ENCODE assay signal across 28 cellular contexts in the genomic region with DNA sequence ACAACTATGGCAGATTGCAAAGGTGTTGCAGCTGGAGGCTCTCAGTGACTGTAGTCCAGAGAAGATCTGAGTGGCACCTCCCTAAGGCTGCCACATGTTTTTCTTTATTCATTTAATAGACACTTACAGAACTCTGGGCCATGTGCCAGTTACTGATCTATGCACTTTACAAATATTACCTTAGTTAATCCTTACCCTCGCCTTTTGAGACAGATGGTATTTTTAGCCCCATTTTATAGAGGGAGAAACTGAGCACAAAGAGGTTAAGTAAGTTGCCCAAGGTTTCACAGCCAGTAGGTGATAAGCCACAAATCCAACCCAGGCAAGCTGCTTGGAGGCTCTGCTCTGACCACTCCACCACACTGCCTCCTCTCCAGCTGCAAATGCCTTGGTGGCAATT. TPM values are rescaled to one million over a fixed set of nuclear protein-coding genes. Genes with fewer than 3 reads are reported as not detected.
"Had no signal": no experiment of that assay in that cellular context is flagged by ENCODE, and none has a peak within 500 bp of the region (broad histone marks: within the 10 kb centered on the region; RNA-seq: fewer than 3 reads in every experiment).

No MANE protein-coding gene starts in this region.

- H2AFZ ChIP-seq: hepatocyte, neural progenitor cell had no signal

- H3K4me1 Mint-ChIP-seq: neural progenitor cell; stimulated activated naive B cell treated with anti-CD40 and anti-IgM and Interleukin-4, amounts not matched to agents 10 μg/mL and 1 μg/mL and 100 μg/mL, for 72 hours had no signal

- H3K79me2 ChIP-seq: hepatocyte had no signal

- H3K36me3 ChIP-seq: neural progenitor cell, ovary, right atrium auricular region, sigmoid colon, stomach, thoracic aorta, transverse colon had no signal

- H3K9ac ChIP-seq: neural progenitor cell had no signal

- ATAC-seq: left colon; left ventricle myocardium superior; natural killer cell treated with Interleukin-12 subunit alpha and Interleukin-12 subunit beta and Interleukin-15 and Interleukin-18, amount 100 ng/mL, for 72 hours; stimulated activated naive B cell treated with anti-CD40 and anti-IgM and Interleukin-4, amounts not matched to agents 10 μg/mL and 1 μg/mL and 100 μg/mL, for 72 hours had no signal

- H3K9me3 Mint-ChIP-seq: natural killer cell treated with Interleukin-12 subunit alpha and Interleukin-12 subunit beta and Interleukin-15 and Interleukin-18, amount 100 ng/mL, for 72 hours; neural progenitor cell; stimulated activated naive B cell treated with anti-CD40 and anti-IgM and Interleukin-4, amounts not matched to agents 10 μg/mL and 1 μg/mL and 100 μg/mL, for 72 hours had no signal

- H3K27ac Mint-ChIP-seq: natural killer cell treated with Interleukin-12 subunit alpha and Interleukin-12 subunit beta and Interleukin-15 and Interleukin-18, amount 100 ng/mL, for 72 hours; neural progenitor cell; stimulated activated naive B cell treated with anti-CD40 and anti-IgM and Interleukin-4, amounts not matched to agents 10 μg/mL and 1 μg/mL and 100 μg/mL, for 72 hours had no signal

- H3K36me3 Mint-ChIP-seq: natural killer cell treated with Interleukin-12 subunit alpha and Interleukin-12 subunit beta and Interleukin-15 and Interleukin-18, amount 100 ng/mL, for 72 hours; neural progenitor cell; stimulated activated naive B cell treated with anti-CD40 and anti-IgM and Interleukin-4, amounts not matched to agents 10 μg/mL and 1 μg/mL and 100 μg/mL, for 72 hours had no signal

- H3K4me3 ChIP-seq: hepatocyte, lung, neural progenitor cell, ovary, right atrium auricular region, sigmoid colon, skin epidermis, stomach, thoracic aorta, transverse colon had no signal

- H3K9me3 ChIP-seq: ovary, right atrium auricular region, sigmoid colon, stomach, thoracic aorta, transverse colon had no signal

- H3K27ac ChIP-seq: hepatocyte, neural progenitor cell, ovary, right atrium auricular region, sigmoid colon, skin epidermis, stomach, thoracic aorta, transverse colon had no signal

- H3K4me2 ChIP-seq: hepatocyte, neural progenitor cell had no signal

- DNase-seq: effector CD4-positive, alpha-beta T cell; foreskin melanocyte; head of caudate nucleus; left colon; left ventricle myocardium superior; mesenchymal stem cell; midbrain; nucleus accumbens; ovary; sigmoid colon; stimulated activated CD4-positive, alpha-beta T cell treated with anti-CD3 and anti-CD28 coated beads, Interleukin-2, amount 100 ng/mL, for 24 hours; stimulated activated CD4-positive, alpha-beta T cell treated with anti-CD3 and anti-CD28 coated beads, Interleukin-4, amount 100 ng/mL, for 4 hours; stimulated activated naive B cell treated with anti-CD40 and anti-IgM and Interleukin-4, amounts not matched to agents 10 μg/mL and 1 μg/mL and 100 μg/mL, for 72 hours; stomach; substantia nigra; transverse colon had no signal

- H3K27me3 ChIP-seq: ovary, right atrium auricular region had no signal

- H3K4me3 Mint-ChIP-seq: natural killer cell treated with Interleukin-12 subunit alpha and Interleukin-12 subunit beta and Interleukin-15 and Interleukin-18, amount 100 ng/mL, for 72 hours; neural progenitor cell; stimulated activated naive B cell treated with anti-CD40 and anti-IgM and Interleukin-4, amounts not matched to agents 10 μg/mL and 1 μg/mL and 100 μg/mL, for 72 hours had no signal

- H3K4me1 ChIP-seq: neural progenitor cell, right atrium auricular region, sigmoid colon, transverse colon had no signal

RNA-seq across cellular contexts. Expression of a gene that starts 6.5 kb away (rescaled TPM):
- total RNA-seq: dermis microvascular lymphatic vessel endothelial cell; hepatocyte; kidney epithelial cell; left colon; left ventricle myocardium superior; lung; natural killer cell treated with Interleukin-12 subunit alpha and Interleukin-12 subunit beta and Interleukin-15 and Interleukin-18, amount 100 ng/mL, for 72 hours; ovary; posterior vena cava; right atrium auricular region; sigmoid colon; stomach; thoracic aorta; transverse colon; ureter had no signal
- polyA plus RNA-seq: esophagus, hepatocyte, lung, ovary, sigmoid colon, stomach had no signal
